ENCODE assay signal across 31 cellular contexts in the genomic region with DNA sequence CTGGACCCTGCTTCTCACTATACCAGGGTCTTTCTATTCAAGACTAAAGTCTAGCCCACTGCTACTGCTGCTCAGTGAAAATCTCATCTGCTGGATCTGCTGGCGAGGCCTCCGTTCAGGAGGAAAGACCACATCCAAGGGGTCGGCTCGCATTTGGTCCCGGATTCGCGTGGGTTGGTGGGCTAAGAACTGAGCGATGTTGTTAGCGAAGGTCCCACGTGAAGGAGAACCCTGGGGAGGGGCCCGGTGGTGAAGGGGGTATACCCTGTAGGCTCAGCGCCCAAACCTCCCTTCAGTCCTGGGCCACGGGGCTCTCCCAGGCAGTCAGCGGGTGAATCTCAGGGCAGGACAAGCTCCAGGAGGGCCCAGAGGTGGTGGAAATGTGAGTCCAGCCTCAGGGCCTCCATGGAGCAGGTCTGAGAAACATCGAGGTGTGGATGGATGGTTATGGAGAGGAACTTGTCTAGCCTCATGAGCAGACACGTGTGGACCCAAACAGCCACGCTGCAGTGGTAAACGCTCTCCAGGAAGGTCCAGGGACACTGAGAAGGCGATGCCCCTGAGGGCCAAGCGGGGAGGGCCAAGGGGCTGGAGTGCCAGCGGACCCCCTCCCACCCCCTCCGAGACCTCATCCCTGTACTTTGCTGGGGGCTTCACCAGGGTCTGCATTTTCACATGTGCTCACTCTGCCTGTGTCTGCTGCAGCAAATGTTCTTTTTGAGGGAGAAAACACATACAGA.
"Had no signal": no experiment of that assay in that cellular context is flagged by ENCODE, and none has a peak within 500 bp of the region (broad histone marks: within the 10 kb centered on the region; RNA-seq: fewer than 3 reads in every experiment).

No MANE protein-coding gene starts in this region.

- DNase-seq: activated CD4-positive, alpha-beta memory T cell treated with anti-CD3 and anti-CD28 coated beads for 36 hours; activated CD4-positive, alpha-beta T cell treated with anti-CD3 and anti-CD28 coated beads for 36 hours; activated CD4-positive, alpha-beta T cell treated with anti-CD3 and anti-CD28 coated beads, Interleukin-2, amount 10 ng/mL, durations not matched to agents 24 days and 14 days; activated CD4-positive, CD25-positive, alpha-beta regulatory T cell; activated CD4-positive, CD25-positive, alpha-beta regulatory T cell treated with anti-CD3 and anti-CD28 coated beads, Interleukin-2, amount 50 U/mL, for 72 hours; activated CD8-positive, alpha-beta memory T cell treated with anti-CD3 and anti-CD28 coated beads, Interleukin-2, amount 10 ng/mL, durations not matched to agents 7 days and 5 days; activated CD8-positive, alpha-beta memory T cell treated with anti-CD3 and anti-CD28 coated beads, Interleukin-2, amount 50 U/mL, for 4 hours; activated CD8-positive, alpha-beta T cell treated with anti-CD3 and anti-CD28 coated beads, Interleukin-2, amount 10 ng/mL, durations not matched to agents 7 days and 5 days; activated effector memory CD4-positive, alpha-beta T cell treated with anti-CD3 and anti-CD28 coated beads, Interleukin-2, amount 50 U/mL, for 16 hours; activated naive CD4-positive, alpha-beta T cell treated with anti-CD3 and anti-CD28 coated beads for 36 hours; activated naive CD8-positive, alpha-beta T cell treated with anti-CD3 and anti-CD28 coated beads for 36 hours; activated naive CD8-positive, alpha-beta T cell treated with anti-CD3 and anti-CD28 coated beads, Interleukin-2, amount 50 U/mL, for 24 hours; activated T-cell treated with anti-CD3 and anti-CD28 coated beads, Interleukin-2, amount 50 U/mL, for 1 hour; activated T-cell treated with anti-CD3 and anti-CD28 coated beads, Interleukin-2, amount 50 U/mL, for 48 hours; amygdala; body of pancreas; caudate nucleus; cortex of kidney; dermis blood vessel endothelial cell; effector CD4-positive, alpha-beta T cell; effector memory CD8-positive, alpha-beta T cell; erythroblast; foreskin keratinocyte; gastrocnemius medialis; glutamatergic neuron; T-helper 2 cell had no signal

- H3K27ac Mint-ChIP-seq: activated CD4-positive, alpha-beta memory T cell treated with anti-CD3 and anti-CD28 coated beads for 36 hours; activated CD4-positive, alpha-beta T cell treated with anti-CD3 and anti-CD28 coated beads for 36 hours; activated CD4-positive, alpha-beta T cell treated with anti-CD3 and anti-CD28 coated beads, Interleukin-2, amount 10 ng/mL, durations not matched to agents 24 days and 14 days; activated CD8-positive, alpha-beta memory T cell treated with anti-CD3 and anti-CD28 coated beads, Interleukin-2, amount 10 ng/mL, durations not matched to agents 7 days and 5 days; activated CD8-positive, alpha-beta T cell treated with anti-CD3 and anti-CD28 coated beads, Interleukin-2, amount 10 ng/mL, durations not matched to agents 7 days and 5 days; activated naive CD4-positive, alpha-beta T cell treated with anti-CD3 and anti-CD28 coated beads for 36 hours; activated naive CD4-positive, alpha-beta T cell treated with anti-CD3 and anti-CD28 coated beads, Interleukin-2, amount 50 U/mL, for 24 hours; activated naive CD8-positive, alpha-beta T cell treated with anti-CD3 and anti-CD28 coated beads for 36 hours; activated naive CD8-positive, alpha-beta T cell treated with anti-CD3 and anti-CD28 coated beads, Interleukin-2, amount 50 U/mL, for 24 hours; activated T-helper 1 cell treated with anti-CD3 and anti-CD28 coated beads, Interleukin-12 subunit alpha, Interleukin-12 subunit beta, Interleukin-2, Interleukin-4 antibody, amounts not matched to agents 30 ng/mL and 10 ng/mL and 1 ng/mL, durations not matched to agents 14 hours and 24 hours and 36 hours; activated T-helper 2 cell treated with anti-CD3 and anti-CD28 coated beads, Interferon-gamma antibody, Interleukin-2, Interleukin-4, amounts not matched to agents 10 μg/mL and 5 μg/mL and 100 μg/mL, durations not matched to agents 14 hours and 24 hours and 36 hours; effector memory CD8-positive, alpha-beta T cell had no signal

- ATAC-seq: activated CD4-positive, alpha-beta T cell treated with anti-CD3 and anti-CD28 coated beads for 36 hours; activated CD8-positive, alpha-beta memory T cell treated with anti-CD3 and anti-CD28 coated beads, Interleukin-2, amount 10 ng/mL, durations not matched to agents 7 days and 5 days; activated CD8-positive, alpha-beta T cell treated with anti-CD3 and anti-CD28 coated beads, Interleukin-2, amount 10 ng/mL, durations not matched to agents 7 days and 5 days; activated naive CD8-positive, alpha-beta T cell treated with anti-CD3 and anti-CD28 coated beads, Interleukin-2, amount 50 U/mL, for 24 hours; body of pancreas; effector memory CD8-positive, alpha-beta T cell; foreskin keratinocyte; gastrocnemius medialis had no signal

- H3K9me3 ChIP-seq: adrenal gland, body of pancreas, esophagus muscularis mucosa, gastrocnemius medialis had no signal

- H3K27me3 Mint-ChIP-seq: activated CD4-positive, alpha-beta T cell treated with anti-CD3 and anti-CD28 coated beads for 36 hours; activated CD4-positive, alpha-beta T cell treated with anti-CD3 and anti-CD28 coated beads, Interleukin-2, amount 10 ng/mL, durations not matched to agents 24 days and 14 days; activated CD8-positive, alpha-beta memory T cell treated with anti-CD3 and anti-CD28 coated beads, Interleukin-2, amount 10 ng/mL, durations not matched to agents 7 days and 5 days; activated naive CD8-positive, alpha-beta T cell treated with anti-CD3 and anti-CD28 coated beads for 36 hours had no signal

- H3K9me3 Mint-ChIP-seq: activated CD4-positive, alpha-beta memory T cell treated with anti-CD3 and anti-CD28 coated beads for 36 hours; activated CD4-positive, alpha-beta T cell treated with anti-CD3 and anti-CD28 coated beads, Interleukin-2, amount 10 ng/mL, durations not matched to agents 24 days and 14 days; activated naive CD4-positive, alpha-beta T cell treated with anti-CD3 and anti-CD28 coated beads for 36 hours; activated naive CD4-positive, alpha-beta T cell treated with anti-CD3 and anti-CD28 coated beads, Interleukin-2, amount 50 U/mL, for 24 hours; activated naive CD8-positive, alpha-beta T cell treated with anti-CD3 and anti-CD28 coated beads for 36 hours; activated naive CD8-positive, alpha-beta T cell treated with anti-CD3 and anti-CD28 coated beads, Interleukin-2, amount 50 U/mL, for 24 hours; activated T-helper 1 cell treated with anti-CD3 and anti-CD28 coated beads, Interleukin-12 subunit alpha, Interleukin-12 subunit beta, Interleukin-2, Interleukin-4 antibody, amounts not matched to agents 30 ng/mL and 10 ng/mL and 1 ng/mL, durations not matched to agents 14 hours and 24 hours and 36 hours; activated T-helper 2 cell treated with anti-CD3 and anti-CD28 coated beads, Interferon-gamma antibody, Interleukin-2, Interleukin-4, amounts not matched to agents 10 μg/mL and 5 μg/mL and 100 μg/mL, durations not matched to agents 14 hours and 24 hours and 36 hours; effector memory CD8-positive, alpha-beta T cell had no signal

- H3K4me1 Mint-ChIP-seq: activated CD4-positive, alpha-beta T cell treated with anti-CD3 and anti-CD28 coated beads for 36 hours; activated CD4-positive, alpha-beta T cell treated with anti-CD3 and anti-CD28 coated beads, Interleukin-2, amount 10 ng/mL, durations not matched to agents 24 days and 14 days; activated CD8-positive, alpha-beta memory T cell treated with anti-CD3 and anti-CD28 coated beads, Interleukin-2, amount 10 ng/mL, durations not matched to agents 7 days and 5 days; activated naive CD4-positive, alpha-beta T cell treated with anti-CD3 and anti-CD28 coated beads, Interleukin-2, amount 50 U/mL, for 24 hours; activated naive CD8-positive, alpha-beta T cell treated with anti-CD3 and anti-CD28 coated beads for 36 hours; activated naive CD8-positive, alpha-beta T cell treated with anti-CD3 and anti-CD28 coated beads, Interleukin-2, amount 50 U/mL, for 24 hours had no signal

- H3K4me1 ChIP-seq: adrenal gland, body of pancreas, esophagus muscularis mucosa, foreskin keratinocyte, gastrocnemius medialis had no signal

- H3K4me3 Mint-ChIP-seq: activated CD4-positive, alpha-beta memory T cell treated with anti-CD3 and anti-CD28 coated beads for 36 hours; activated CD4-positive, alpha-beta T cell treated with anti-CD3 and anti-CD28 coated beads for 36 hours; activated CD4-positive, alpha-beta T cell treated with anti-CD3 and anti-CD28 coated beads, Interleukin-2, amount 10 ng/mL, durations not matched to agents 24 days and 14 days; activated CD8-positive, alpha-beta memory T cell treated with anti-CD3 and anti-CD28 coated beads, Interleukin-2, amount 10 ng/mL, durations not matched to agents 7 days and 5 days; activated CD8-positive, alpha-beta T cell treated with anti-CD3 and anti-CD28 coated beads, Interleukin-2, amount 10 ng/mL, durations not matched to agents 7 days and 5 days; activated naive CD4-positive, alpha-beta T cell treated with anti-CD3 and anti-CD28 coated beads for 36 hours; activated naive CD4-positive, alpha-beta T cell treated with anti-CD3 and anti-CD28 coated beads, Interleukin-2, amount 50 U/mL, for 24 hours; activated naive CD8-positive, alpha-beta T cell treated with anti-CD3 and anti-CD28 coated beads for 36 hours; activated naive CD8-positive, alpha-beta T cell treated with anti-CD3 and anti-CD28 coated beads, Interleukin-2, amount 50 U/mL, for 24 hours; activated T-helper 1 cell treated with anti-CD3 and anti-CD28 coated beads, Interleukin-12 subunit alpha, Interleukin-12 subunit beta, Interleukin-2, Interleukin-4 antibody, amounts not matched to agents 30 ng/mL and 10 ng/mL and 1 ng/mL, durations not matched to agents 14 hours and 24 hours and 36 hours; effector memory CD8-positive, alpha-beta T cell had no signal

- H3K27me3 ChIP-seq: adrenal gland, body of pancreas, foreskin keratinocyte had no signal

- H3K4me3 ChIP-seq: adrenal gland, body of pancreas, esophagus muscularis mucosa, gastrocnemius medialis had no signal

- H3K36me3 ChIP-seq: adrenal gland, esophagus muscularis mucosa, gastrocnemius medialis had no signal

- H3K36me3 Mint-ChIP-seq: activated CD4-positive, alpha-beta memory T cell treated with anti-CD3 and anti-CD28 coated beads for 36 hours; activated CD8-positive, alpha-beta memory T cell treated with anti-CD3 and anti-CD28 coated beads, Interleukin-2, amount 10 ng/mL, durations not matched to agents 7 days and 5 days; activated naive CD4-positive, alpha-beta T cell treated with anti-CD3 and anti-CD28 coated beads, Interleukin-2, amount 50 U/mL, for 24 hours; activated naive CD8-positive, alpha-beta T cell treated with anti-CD3 and anti-CD28 coated beads for 36 hours had no signal

- H3K27ac ChIP-seq: adrenal gland, body of pancreas, esophagus muscularis mucosa, foreskin keratinocyte, gastrocnemius medialis had no signal
